8 cellular contexts compared by ENCODE assay signal in genomic region chr3:117278424-117279190, GRCh38.
DNase-seq lines count a peak whose midpoint lies in the region; ATAC-seq and TF ChIP-seq lines count a peak whose summit lies in the region.

No MANE protein-coding gene starts in this region.

- H3K27ac ChIP-seq in stomach = no peak overlapping the region
- H3K27ac ChIP-seq in tibial artery = no peak overlapping the region

- H3K9ac ChIP-seq in adipocyte (ENCODE audit: low read length) = no peak overlapping the region

- intact Hi-C loops in stomach (cut with DNase I; ENCODE audit: low total_unique reads) (no loop called here), tibial artery (cut with DNase I; ENCODE audit: low total_unique reads) (no loop called here)

- H3K9me3 ChIP-seq in adipocyte (ENCODE audit: control insufficient read depth, low read length) (no peaks in the 10 kb centered on the region), stomach (no peaks in the 10 kb centered on the region), tibial artery (no peaks in the 10 kb centered on the region)

- TF ChIP-seq CTCF in stomach (IDR thresholded peaks at IDR 0.05) (no peak), tibial artery (IDR thresholded peaks at IDR 0.05) (no peak)

- 24 to 39% (median 28%) methylated on average over 5 of the region's 5 CpGs for WGBS in stomach, 5 donors

- peak; percentile 97 for ATAC-seq in HG03066 (IDR thresholded peaks at IDR 0.05; ENCODE audit: low read depth, unreplicated experiment)
- ATAC-seq in HG02885 (IDR thresholded peaks at IDR 0.05; ENCODE audit: poor library complexity, unreplicated experiment) = no peak

- H3K27me3 ChIP-seq in adipocyte (replicated peaks; ENCODE audit: control insufficient read depth, insufficient read depth, low read length) (no peaks in the 10 kb centered on the region), stomach (no peaks in the 10 kb centered on the region), tibial artery (no peaks in the 10 kb centered on the region)

- H3K36me3 ChIP-seq in adipocyte (ENCODE audit: control insufficient read depth, insufficient read depth, low read length, severe bottlenecking) = no peaks in the 10 kb centered on the region
- no peaks in the 10 kb centered on the region for H3K36me3 ChIP-seq in stomach
- no peaks in the 10 kb centered on the region for H3K36me3 ChIP-seq in tibial artery

- TF ChIP-seq EP300 in stomach (IDR thresholded peaks at IDR 0.05) = no peak

- H3K4me1 ChIP-seq in adipocyte (ENCODE audit: control insufficient read depth, insufficient read depth, low read length) (peaks cover 36% of the 10 kb centered on the region), stomach (peaks cover 0 to 10% (median 2%) of the 10 kb centered on the region in 4 donors), tibial artery (no peaks in the 10 kb centered on the region)

- no peak for TF ChIP-seq POLR2A in stomach (IDR thresholded peaks at IDR 0.05)

- DNase-seq in NCI-H1417 (lab: John Stamatoyannopoulos, UW) (peak in 2 of 3 experiments; percentile 45 to 61), NCI-H1417 treated with DMSO at 0.1 percent for 48 hours (lab: John Stamatoyannopoulos, UW) (no peak), adipocyte (ENCODE audit: low read depth) (peak; percentile 7), stomach (peak; percentile 27), tibial artery (no peak)
- DNase-seq in stimulated activated CD4-positive, alpha-beta T cell treated with anti-CD3 and anti-CD28 coated beads, Interleukin-2, amount 100 ng/mL, for 48 hours = no peak

- H3K4me3 ChIP-seq in adipocyte (ENCODE audit: low read length) (no peak overlapping the region), stomach (no peak overlapping the region), tibial artery (no peak overlapping the region)

Comparison
In these comparisons a context has a peak if more than half of its experiments do, and no peak if none do; other contexts are left out.
1. DNase-seq: peak in NCI-H1417 (2 of 3), adipocyte (single experiment) and stomach (single experiment); none in NCI-H1417 treated with DMSO at 0.1 percent for 48 hours (single experiment), tibial artery (0 of 2) and stimulated activated CD4-positive, alpha-beta T cell treated with anti-CD3 and anti-CD28 coated beads, Interleukin-2, amount 100 ng/mL, for 48 hours (0 of 2).